8 cellular contexts compared by ENCODE assay signal in genomic region chr17:41786227-41787020, GRCh38. TPM values are rescaled to one million over a fixed set of nuclear protein-coding genes. Genes with fewer than 3 reads are reported as not detected.
DNase-seq lines count a peak whose midpoint lies in the region; ATAC-seq and TF ChIP-seq lines count a peak whose summit lies in the region.

Gene JUP, minus strand, starts transcription at chr17:41786711. Its CDS starts 14,857 bp downstream, at chr17:41771854.

- H3K27ac Mint-ChIP-seq in T-helper 17 cell = peak within 1 kb of the TSS; percentile 16
- peak within 1 kb of the TSS; percentile 98 for H3K27ac Mint-ChIP-seq in type B pancreatic cell

- H3K9me3 Mint-ChIP-seq in type B pancreatic cell = no peaks in the 10 kb centered on the region

- peak within 1 kb of the TSS; percentile 68 for H3K27ac ChIP-seq in angular gyrus (ENCODE audit: low read depth, low read length)

- H3K36me3 Mint-ChIP-seq in T-helper 17 cell (ENCODE audit: low read depth) (no peaks in the 10 kb centered on the region), type B pancreatic cell (no peaks in the 10 kb centered on the region)

- peak; percentile 75 for ATAC-seq in HG02571 (IDR thresholded peaks at IDR 0.05; ENCODE audit: unreplicated experiment)
- ATAC-seq in T-helper 17 cell = peak; percentile 97
- ATAC-seq in left cardiac atrium = peak; percentile 95 to 97

- peak; percentile 99 for DNase-seq in EH (ENCODE audit: low read depth)
- peak; percentile 100 for DNase-seq in NCI-H1436 treated with DMSO at 0.1 percent for 48 hours (lab: John Stamatoyannopoulos, UW)
- peak; percentile 72 to 82 (median 80) for DNase-seq in T-helper 17 cell
- DNase-seq in left cardiac atrium = peak; percentile 100
- DNase-seq in posterior cingulate gyrus = peak; percentile 96 to 100 (median 100)
- peak; percentile 100 for DNase-seq in type B pancreatic cell (ENCODE audit: extremely low spot score, unreplicated experiment)

- H3K9me3 ChIP-seq in T-helper 17 cell (ENCODE audit: control insufficient read depth, low read length, poor library complexity, severe bottlenecking) = no peaks in the 10 kb centered on the region

- intact Hi-C loops in left cardiac atrium (cut with DNase I) (no loop called here), posterior cingulate gyrus (cut with DNase I) (no loop called here)

- TF ChIP-seq CTCF in type B pancreatic cell (conservative IDR thresholded peaks at IDR 0.05) = peak; percentile 92

- H3K4me3 Mint-ChIP-seq in T-helper 17 cell (peak within 1 kb of the TSS; percentile 71), type B pancreatic cell (peak within 1 kb of the TSS; percentile 96)

- H3K4me1 Mint-ChIP-seq in T-helper 17 cell (peaks cover 16% of the 10 kb centered on the region), type B pancreatic cell (ENCODE audit: unreplicated experiment) (peaks cover 27% of the 10 kb centered on the region)

- H3K27me3 Mint-ChIP-seq in T-helper 17 cell (peaks cover 25% of the 10 kb centered on the region), type B pancreatic cell (no peaks in the 10 kb centered on the region)

RNA-seq across cellular contexts. Expression of gene JUP, which starts in this region (rescaled TPM):
- total RNA-seq in T-helper 17 cell = 1 to 10 TPM in 1 of 2 donors, under 1 TPM in 1; 0.63 to 1.4 TPM
- total RNA-seq in left cardiac atrium = 100 to 1,000 TPM; 117 to 139 TPM
- total RNA-seq in type B pancreatic cell (ENCODE audit: low replicate concordance) = 169 and 505 TPM in 2 replicates

Comparison
In these comparisons a context has a peak if more than half of its experiments do, and no peak if none do; other contexts are left out.
1. Peak in every context shown above with its lines: DNase-seq, ATAC-seq and H3K27ac ChIP-seq.
2. RNA of gene JUP (total RNA-seq): 169 to 505 TPM in type B pancreatic cell and 117 to 139 TPM in left cardiac atrium; 0.63 to 1.4 TPM in T-helper 17 cell; every median in the first group is over 10 times any median in the second.